1 cellular context compared by ENCODE assay signal in genomic region chr4:41957634-41958033, GRCh38.
A peak's percentile ranks its signal among the peaks of the same experiment; 100 is the strongest.
TF ChIP-seq lines count a peak whose summit lies in the region.

No MANE protein-coding gene starts in this region.

TF ChIP-seq in H1, 55 proteins besides CTCF, POLR2A, EP300 and RAD21:
- TF ChIP-seq MAFK (IDR thresholded peaks at IDR 0.05; ENCODE audit: low read depth, low read length) (peak; percentile 100), ZNF274 (IDR thresholded peaks at IDR 0.05; ENCODE audit: borderline replicate concordance, extremely low read depth, low read length) (no peak), SIN3A (conservative IDR thresholded peaks at IDR 0.05 in 1 of 2, IDR thresholded peaks at IDR 0.05 in 1 of 2; ENCODE audit: low read depth in 1 of 2, low read length in 2 of 2) (0 out of 4 replicates have a peak, but pooled peaks of 1 of the 2 experiments have one; percentile 39), TCF12 (IDR thresholded peaks at IDR 0.05; ENCODE audit: low read depth, low read length) (no peak), BACH1 (IDR thresholded peaks at IDR 0.05; ENCODE audit: low read length) (peak; percentile 98), POU5F1 (IDR thresholded peaks at IDR 0.05; ENCODE audit: low read depth, low read length) (no peak)
